8 cellular contexts compared by ENCODE assay signal in genomic region chr17:29143894-29144293, GRCh38. TPM values are rescaled to one million over a fixed set of nuclear protein-coding genes. Genes with fewer than 3 reads are reported as not detected.
A peak's percentile ranks its signal among the peaks of the same experiment; 100 is the strongest.
DNase-seq lines count a peak whose midpoint lies in the region; ATAC-seq, FAIRE-seq and TF ChIP-seq lines count a peak whose summit lies in the region.

No MANE protein-coding gene starts in this region.

- H3K4me2 ChIP-seq in Karpas-422 (ENCODE audit: low read depth, low read length, poor library complexity, severe bottlenecking) = no peak overlapping the region

- H3K4me1 ChIP-seq in Karpas-422 (ENCODE audit: low read length) (peaks cover 60% of the 10 kb centered on the region), pancreas (peaks cover 0 to 17% (median 0%) of the 10 kb centered on the region in 3 donors)

- DNase-seq in NCI-H1105 (lab: John Stamatoyannopoulos, UW) (peak; percentile 0), NCI-H1105 treated with DMSO at 0.1 percent for 48 hours (lab: John Stamatoyannopoulos, UW) (no peak), Karpas-422 (peak; percentile 78), kidney epithelial cell (ENCODE audit: low read depth) (no peak), pancreas (no peak), NCI-H187 (lab: John Stamatoyannopoulos, UW) (no peak)
- no peak for DNase-seq in stimulated activated CD4-positive, alpha-beta T cell treated with anti-CD3 and anti-CD28 coated beads, Interleukin-1b, Interleukin-23, amount 100 ng/mL, for 48 hours

- WGBS in pancreas, 2 donors = 75 to 82% methylated on average over 2 of the region's 2 CpGs

- ATAC-seq in pancreas = no peak

- TF ChIP-seq CTCF in WI38 (IDR thresholded peaks at IDR 0.05; ENCODE audit: low read depth, low read length) = peak; percentile 53
- TF ChIP-seq CTCF in kidney epithelial cell (IDR thresholded peaks at IDR 0.05; ENCODE audit: insufficient read depth, low read length, poor library complexity, severe bottlenecking) = peak; percentile 49
- no peak for TF ChIP-seq CTCF in pancreas (IDR thresholded peaks at IDR 0.05)

- no peaks in the 10 kb centered on the region for H3K79me2 ChIP-seq in Karpas-422 (ENCODE audit: low read length)

- H3K4me3 ChIP-seq in Karpas-422 (ENCODE audit: low read length) = no peak overlapping the region
- no peak overlapping the region for H3K4me3 ChIP-seq in WI38 (ENCODE audit: low read depth, low read length)
- H3K4me3 ChIP-seq in kidney epithelial cell (ENCODE audit: low read depth, low read length) = no peak overlapping the region
- no peak overlapping the region for H3K4me3 ChIP-seq in pancreas

- H3K27me3 ChIP-seq in Karpas-422 (ENCODE audit: low read length) (no peaks in the 10 kb centered on the region), kidney epithelial cell (ENCODE audit: control insufficient read depth, insufficient read depth, low read length) (no peaks in the 10 kb centered on the region), pancreas (no peaks in the 10 kb centered on the region)

- no peaks in the 10 kb centered on the region for H3K9me3 ChIP-seq in Karpas-422 (ENCODE audit: low read length)
- no peaks in the 10 kb centered on the region for H3K9me3 ChIP-seq in pancreas

- H3K27ac ChIP-seq in Karpas-422 (ENCODE audit: low read length) = no peak overlapping the region
- no peak overlapping the region for H3K27ac ChIP-seq in pancreas

- no peaks in the 10 kb centered on the region for H3K36me3 ChIP-seq in Karpas-422 (ENCODE audit: insufficient read depth, low read length)
- H3K36me3 ChIP-seq in kidney epithelial cell (ENCODE audit: control insufficient read depth, insufficient read depth, low read length) = no peaks in the 10 kb centered on the region
- H3K36me3 ChIP-seq in pancreas = no peaks in the 10 kb centered on the region

- intact Hi-C loops in pancreas (cut with DNase I) = loop anchor here in 2 of 3 donors (10.0 kb wide), 2 partner anchors 71 to 141 kb away; no protein-coding TSS in a partner anchor

- no peak for FAIRE-seq in pancreas (lab: Jason Lieb, UNC)

- no peaks in the 10 kb centered on the region for H4K20me1 ChIP-seq in Karpas-422 (ENCODE audit: insufficient read depth, low read depth, low read length)

- H3K9ac ChIP-seq in Karpas-422 (ENCODE audit: low read length) = no peak overlapping the region

- H3K9me2 ChIP-seq in Karpas-422 (replicated peaks; ENCODE audit: insufficient read depth, low read length) = no peaks in the 10 kb centered on the region

- no peak overlapping the region for H2AFZ ChIP-seq in Karpas-422 (ENCODE audit: low read length)

RNA-seq across cellular contexts. Expression of gene MYO18A, which starts 36.3 kb away (rescaled TPM):
- total RNA-seq in Karpas-422 (2014; rRNA removed; shearing (Covaris generic); ENCODE audit: low replicate concordance) = 16.4 and 54.6 TPM in 2 replicates
- total RNA-seq in kidney epithelial cell (18.6 and 19.8 TPM in 2 replicates), pancreas (10 to 100 TPM; 21.3 to 47.0 (median 28.9) TPM)
- polyA plus RNA-seq in pancreas = 10 to 100 TPM; 48.2 to 85.3 TPM

Comparison
In these comparisons a context has a peak if more than half of its experiments do, and no peak if none do; other contexts are left out.
1. DNase-seq: peak in NCI-H1105 (single experiment) and Karpas-422 (single experiment); none in NCI-H1105 treated with DMSO at 0.1 percent for 48 hours (single experiment), kidney epithelial cell (single experiment), pancreas (0 of 6), NCI-H187 (0 of 2) and stimulated activated CD4-positive, alpha-beta T cell treated with anti-CD3 and anti-CD28 coated beads, Interleukin-1b, Interleukin-23, amount 100 ng/mL, for 48 hours (single experiment).
2. CTCF ChIP-seq: peak in WI38 (single experiment) and kidney epithelial cell (single experiment); none in pancreas (0 of 4).